Comparison of ENCODE assay signal across 30 cellular contexts in the genomic region with DNA sequence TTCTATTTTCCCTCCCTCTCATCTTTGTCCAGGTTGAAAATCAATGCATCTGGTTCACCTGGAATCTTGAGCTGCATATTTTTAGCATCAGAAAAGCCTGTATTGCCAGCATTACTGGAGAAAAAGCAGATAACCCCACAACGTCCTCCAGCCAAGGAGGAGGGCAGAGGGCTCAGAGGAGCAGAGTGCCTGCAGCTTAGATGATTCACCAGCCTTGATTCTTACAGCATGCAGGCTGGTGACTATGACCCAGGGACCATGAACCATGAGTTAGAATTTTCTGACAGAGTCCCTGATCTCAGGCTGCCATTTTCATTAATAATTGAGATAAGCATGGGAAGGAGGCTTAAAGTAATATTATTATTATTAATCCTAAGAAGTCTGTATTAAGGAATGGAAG.
"Had no signal": no experiment of that assay in that cellular context is flagged by ENCODE, and none has a peak within 500 bp of the region (broad histone marks: within the 10 kb centered on the region; RNA-seq: fewer than 3 reads in every experiment).

No MANE protein-coding gene starts in this region.

- H3K36me3 Mint-ChIP-seq: activated naive CD8-positive, alpha-beta T cell; memory B cell; natural killer cell; neural progenitor cell; stimulated activated effector memory CD8-positive, alpha-beta T cell treated with anti-CD3 and anti-CD28 coated beads, Interleukin-12 subunit alpha, Interleukin-12 subunit beta, amount 100 ng/mL, for 72 hours; T-cell; type B pancreatic cell had no signal

- H3K36me3 ChIP-seq: esophagus squamous epithelium, gastrocnemius medialis, neural progenitor cell, right lobe of liver, thoracic aorta, uterus had no signal

- H3K9me3 Mint-ChIP-seq: neural progenitor cell; stimulated activated naive CD8-positive, alpha-beta T cell treated with anti-CD3 and anti-CD28 coated beads, Interleukin-15, Interleukin-2, amounts not matched to agents 100 ng/mL and 50 ng/mL, for 24 hours; type B pancreatic cell had no signal

- H3K79me2 ChIP-seq: parathyroid adenoma had no signal

- H3K4me2 ChIP-seq: neural progenitor cell had no signal

- H3K9ac ChIP-seq: neural progenitor cell, parathyroid adenoma had no signal

- H3K27me3 ChIP-seq: body of pancreas, esophagus squamous epithelium, gastrocnemius medialis, neural progenitor cell, right lobe of liver, uterus had no signal

- ATAC-seq: body of pancreas; gastrocnemius medialis; natural killer cell; stimulated activated effector memory CD8-positive, alpha-beta T cell treated with anti-CD3 and anti-CD28 coated beads, Interleukin-12 subunit alpha, Interleukin-12 subunit beta, amount 100 ng/mL, for 72 hours; T-cell had no signal

- H3K4me3 Mint-ChIP-seq: activated naive CD8-positive, alpha-beta T cell; memory B cell; natural killer cell; neural progenitor cell; stimulated activated effector memory CD8-positive, alpha-beta T cell treated with anti-CD3 and anti-CD28 coated beads, Interleukin-12 subunit alpha, Interleukin-12 subunit beta, amount 100 ng/mL, for 72 hours; stimulated activated naive CD8-positive, alpha-beta T cell treated with anti-CD3 and anti-CD28 coated beads, Interleukin-15, Interleukin-2, amounts not matched to agents 100 ng/mL and 50 ng/mL, for 24 hours; T-cell; type B pancreatic cell had no signal

- H3K4me1 Mint-ChIP-seq: memory B cell; natural killer cell; neural progenitor cell; stimulated activated effector memory CD8-positive, alpha-beta T cell treated with anti-CD3 and anti-CD28 coated beads, Interleukin-12 subunit alpha, Interleukin-12 subunit beta, amount 100 ng/mL, for 72 hours; T-cell had no signal

- H3K9me3 ChIP-seq: body of pancreas, esophagus squamous epithelium, gastrocnemius medialis, right lobe of liver, thoracic aorta, uterus had no signal

- H2AFZ ChIP-seq: neural progenitor cell, parathyroid adenoma had no signal

- H3K27ac ChIP-seq: body of pancreas, epithelial cell of prostate, esophagus squamous epithelium, gastrocnemius medialis, neural progenitor cell, parathyroid adenoma, right lobe of liver, skin epidermis, thoracic aorta, uterus had no signal

- H3K27ac Mint-ChIP-seq: activated naive CD8-positive, alpha-beta T cell; memory B cell; natural killer cell; neural progenitor cell; stimulated activated effector memory CD8-positive, alpha-beta T cell treated with anti-CD3 and anti-CD28 coated beads, Interleukin-12 subunit alpha, Interleukin-12 subunit beta, amount 100 ng/mL, for 72 hours; stimulated activated naive CD8-positive, alpha-beta T cell treated with anti-CD3 and anti-CD28 coated beads, Interleukin-15, Interleukin-2, amounts not matched to agents 100 ng/mL and 50 ng/mL, for 24 hours; T-cell; type B pancreatic cell had no signal

- H3K27me3 Mint-ChIP-seq: activated naive CD8-positive, alpha-beta T cell; memory B cell; stimulated activated naive CD8-positive, alpha-beta T cell treated with anti-CD3 and anti-CD28 coated beads, Interleukin-15, Interleukin-2, amounts not matched to agents 100 ng/mL and 50 ng/mL, for 24 hours; T-cell; type B pancreatic cell had no signal

- H3K4me1 ChIP-seq: body of pancreas, esophagus squamous epithelium, right lobe of liver, uterus had no signal

- H3K4me3 ChIP-seq: body of pancreas, esophagus squamous epithelium, gastrocnemius medialis, neural progenitor cell, right lobe of liver, skin epidermis, thoracic aorta, uterus had no signal

- DNase-seq: activated CD4-positive, alpha-beta T cell treated with anti-CD3 and anti-CD28 coated beads for 4 hours; activated CD4-positive, alpha-beta T cell treated with anti-CD3 and anti-CD28 coated beads, Interleukin-2, amount 50 U/mL, for 48 hours; activated CD4-positive, CD25-positive, alpha-beta regulatory T cell; activated CD8-positive, alpha-beta memory T cell treated with anti-CD3 and anti-CD28 coated beads for 24 hours; activated effector memory CD4-positive, alpha-beta T cell treated with Interleukin-2 at 50 U/mL for 16 hours; activated naive CD4-positive, alpha-beta T cell treated with Interleukin-2 at 50 U/mL for 16 hours; aorta; body of pancreas; dermis blood vessel endothelial cell; effector CD4-positive, alpha-beta T cell; esophagus squamous epithelium; gastrocnemius medialis; glutamatergic neuron; kidney; natural killer cell; occipital lobe; right lobe of liver; stimulated activated CD4-positive, alpha-beta T cell treated with anti-CD3 and anti-CD28 coated beads, Interleukin-4, amount 100 ng/mL, for 24 hours; T-cell; uterus had no signal
